ENCODE assay signal across 30 cellular contexts in genomic region chr3:55765398-55765797, GRCh38.
"Had no signal": no experiment of that assay in that cellular context is flagged by ENCODE, and none has a peak within 500 bp of the region (broad histone marks: within the 10 kb centered on the region; RNA-seq: fewer than 3 reads in every experiment).

No MANE protein-coding gene starts in this region.

- H3K4me1 ChIP-seq: breast epithelium had no signal

- FAIRE-seq: TTC549 had no signal

- H3K27ac ChIP-seq: breast epithelium, SK-N-MC, VCaP had no signal

- H3K4me1 Mint-ChIP-seq: activated CD4-positive, alpha-beta T cell treated with anti-CD3 and anti-CD28 coated beads, Interleukin-2, amount 10 ng/mL, durations not matched to agents 7 days and 5 days; activated naive CD4-positive, alpha-beta T cell treated with anti-CD3 and anti-CD28 coated beads, Interleukin-2, amount 10 ng/mL, durations not matched to agents 7 days and 5 days; activated naive CD8-positive, alpha-beta T cell treated with anti-CD3 and anti-CD28 coated beads for 36 hours; T-cell had no signal

- DNase-seq: activated CD4-positive, alpha-beta memory T cell treated with anti-CD3 and anti-CD28 coated beads for 36 hours; activated CD4-positive, alpha-beta T cell treated with anti-CD3 and anti-CD28 coated beads, Interleukin-2, amount 10 ng/mL, durations not matched to agents 7 days and 5 days; activated CD4-positive, CD25-positive, alpha-beta regulatory T cell; activated CD8-positive, alpha-beta memory T cell treated with anti-CD3 and anti-CD28 coated beads for 24 hours; activated gamma-delta T cell treated with Interleukin-2 at 50 U/mL for 16 hours; activated naive CD4-positive, alpha-beta T cell treated with anti-CD3 and anti-CD28 coated beads, Interleukin-2, amount 10 ng/mL, durations not matched to agents 7 days and 5 days; activated naive CD8-positive, alpha-beta T cell treated with anti-CD3 and anti-CD28 coated beads for 36 hours; activated T-cell treated with anti-CD3 and anti-CD28 coated beads, Interleukin-2, amount 50 U/mL, for 48 hours; Kasumi-1; KBM-7; NCI-H1048; NCI-H1417 treated with DMSO at 0.1 percent for 48 hours; NCI-H1694; NCI-H2081; NCI-H2171; NCI-H2227 treated with DMSO at 0.1 percent for 48 hours; NCI-H524 treated with DMSO at 0.1 percent for 48 hours; NCI-H748 treated with DMSO at 0.1 percent for 48 hours; OCI-M1; RPMI8226; T-cell; T-helper 2 cell; T1000 had no signal

- H3K9me3 ChIP-seq: breast epithelium had no signal

- H3K27me3 Mint-ChIP-seq: activated CD4-positive, alpha-beta memory T cell treated with anti-CD3 and anti-CD28 coated beads for 36 hours; activated CD4-positive, alpha-beta T cell treated with anti-CD3 and anti-CD28 coated beads, Interleukin-2, amount 10 ng/mL, durations not matched to agents 7 days and 5 days; activated naive CD4-positive, alpha-beta T cell treated with anti-CD3 and anti-CD28 coated beads, Interleukin-2, amount 10 ng/mL, durations not matched to agents 7 days and 5 days; activated naive CD8-positive, alpha-beta T cell treated with anti-CD3 and anti-CD28 coated beads for 36 hours; T-cell had no signal

- H3K27ac Mint-ChIP-seq: activated CD4-positive, alpha-beta memory T cell treated with anti-CD3 and anti-CD28 coated beads for 36 hours; activated CD4-positive, alpha-beta T cell treated with anti-CD3 and anti-CD28 coated beads, Interleukin-2, amount 10 ng/mL, durations not matched to agents 7 days and 5 days; activated naive CD4-positive, alpha-beta T cell treated with anti-CD3 and anti-CD28 coated beads, Interleukin-2, amount 10 ng/mL, durations not matched to agents 7 days and 5 days; activated naive CD8-positive, alpha-beta T cell treated with anti-CD3 and anti-CD28 coated beads for 36 hours; activated T-helper 2 cell treated with anti-CD3 and anti-CD28 coated beads, Interferon-gamma antibody, Interleukin-2, Interleukin-4, amounts not matched to agents 10 μg/mL and 5 μg/mL and 100 μg/mL, durations not matched to agents 14 hours and 24 hours and 36 hours; T-cell had no signal

- ATAC-seq: Panc1, Right ventricle myocardium inferior, T-cell had no signal

- H3K4me3 Mint-ChIP-seq: activated CD4-positive, alpha-beta memory T cell treated with anti-CD3 and anti-CD28 coated beads for 36 hours; activated CD4-positive, alpha-beta T cell treated with anti-CD3 and anti-CD28 coated beads, Interleukin-2, amount 10 ng/mL, durations not matched to agents 7 days and 5 days; activated naive CD4-positive, alpha-beta T cell treated with anti-CD3 and anti-CD28 coated beads, Interleukin-2, amount 10 ng/mL, durations not matched to agents 7 days and 5 days; activated naive CD8-positive, alpha-beta T cell treated with anti-CD3 and anti-CD28 coated beads for 36 hours; T-cell had no signal

- H3K9me3 Mint-ChIP-seq: activated CD4-positive, alpha-beta memory T cell treated with anti-CD3 and anti-CD28 coated beads for 36 hours; activated naive CD4-positive, alpha-beta T cell treated with anti-CD3 and anti-CD28 coated beads, Interleukin-2, amount 10 ng/mL, durations not matched to agents 7 days and 5 days; activated T-helper 2 cell treated with anti-CD3 and anti-CD28 coated beads, Interferon-gamma antibody, Interleukin-2, Interleukin-4, amounts not matched to agents 10 μg/mL and 5 μg/mL and 100 μg/mL, durations not matched to agents 14 hours and 24 hours and 36 hours had no signal

- H3K36me3 Mint-ChIP-seq: activated CD4-positive, alpha-beta memory T cell treated with anti-CD3 and anti-CD28 coated beads for 36 hours; activated naive CD4-positive, alpha-beta T cell treated with anti-CD3 and anti-CD28 coated beads, Interleukin-2, amount 10 ng/mL, durations not matched to agents 7 days and 5 days; activated naive CD8-positive, alpha-beta T cell treated with anti-CD3 and anti-CD28 coated beads for 36 hours; T-cell had no signal

- H3K27me3 ChIP-seq: breast epithelium had no signal

- H3K36me3 ChIP-seq: breast epithelium had no signal

- H3K4me3 ChIP-seq: breast epithelium, SK-N-MC had no signal
